In genomic region chr22:32474635-32475427, GRCh38 we compare ENCODE assay signal across 8 cellular contexts. TPM values are rescaled to one million over a fixed set of nuclear protein-coding genes. Genes with fewer than 3 reads are reported as not detected.
A peak's percentile ranks its signal among the peaks of the same experiment; 100 is the strongest.
DNase-seq lines count a peak whose midpoint lies in the region; ATAC-seq and TF ChIP-seq lines count a peak whose summit lies in the region.

Gene FBXO7 (plus strand): TSS chr22:32474811. CDS start chr22:32475003, 192 bp downstream.

- DNase-seq in GM10248 (ENCODE audit: extremely low spot score), result peak; percentile 91
- peak; percentile 92 for DNase-seq in HFFc6
- peak; percentile 89 for DNase-seq in NCI-H1092 (lab: John Stamatoyannopoulos, UW)
- peak; percentile 81 for DNase-seq in SKM-1 treated with dmso at 0.1 percent for 144 hours (lab: John Stamatoyannopoulos, UW; ENCODE audit: unreplicated experiment)
- peak; percentile 98 for DNase-seq in glutamatergic neuron
- DNase-seq in osteocyte (ENCODE audit: extremely low spot score, unreplicated experiment), result peak; percentile 98
- DNase-seq in thoracic aorta (ENCODE audit: low spot score), result peak; percentile 57

- ATAC-seq in thoracic aorta (ENCODE audit: insufficient number of reproducible peaks, low FRiP score, low read depth), result peak; percentile 82

- H3K27ac Mint-ChIP-seq in HFFc6, result peak within 1 kb of the TSS; percentile 89
- peak within 1 kb of the TSS; percentile 96 for H3K27ac Mint-ChIP-seq in activated naive CD8-positive, alpha-beta T cell
- peak within 1 kb of the TSS; percentile 87 for H3K27ac Mint-ChIP-seq in glutamatergic neuron (ENCODE audit: unreplicated experiment)
- H3K27ac Mint-ChIP-seq in osteocyte (ENCODE audit: unreplicated experiment), result peak within 1 kb of the TSS; percentile 93

- peaks cover 3% of the 10 kb centered on the region for H3K36me3 ChIP-seq in thoracic aorta

- CTCF ChIA-PET in GM10248 (lab: Yijun Ruan, JAX), result interaction anchor here (0.8 to 2.7 kb wide), 13 partner anchors 9 to 505 kb away, joined by 3 to 12 read pairs (median 3); partner anchors contain the start of gene RTCB

- POLR2A ChIA-PET in GM10248 (lab: Yijun Ruan, JAX), result no interaction called here

- H3K27me3 ChIP-seq in thoracic aorta (replicated peaks; ENCODE audit: insufficient read depth), result no peaks in the 10 kb centered on the region

- H3K4me1 ChIP-seq in thoracic aorta (ENCODE audit: control insufficient read depth in 1 of 2, low read depth in 2 of 2), result peaks cover 18 to 21% of the 10 kb centered on the region in 2 donors

- H3K27me3 Mint-ChIP-seq in HFFc6 (ENCODE audit: insufficient read depth) (no peaks in the 10 kb centered on the region), glutamatergic neuron (ENCODE audit: unreplicated experiment) (no peaks in the 10 kb centered on the region), osteocyte (ENCODE audit: unreplicated experiment) (no peaks in the 10 kb centered on the region)
- H3K27me3 Mint-ChIP-seq in activated naive CD8-positive, alpha-beta T cell, result no peaks in the 10 kb centered on the region

- no peaks in the 10 kb centered on the region for H3K9me3 ChIP-seq in thoracic aorta

- TF ChIP-seq CTCF in GM10248 (IDR thresholded peaks at IDR 0.05; ENCODE audit: control extremely low read depth, extremely low read depth, low read depth, missing control alignments) (peak; percentile 36), HFFc6 (IDR thresholded peaks at IDR 0.05) (peak; percentile 70), glutamatergic neuron (IDR thresholded peaks at IDR 0.05; ENCODE audit: partially characterized antibody, unreplicated experiment) (no peak), osteocyte (IDR thresholded peaks at IDR 0.05) (peak; percentile 66), thoracic aorta (IDR thresholded peaks at IDR 0.05) (peak; percentile 29)

- H3K36me3 Mint-ChIP-seq in HFFc6 (ENCODE audit: low read depth) (peaks cover 2% of the 10 kb centered on the region; the same call in 1 of the 2 replicates), glutamatergic neuron (ENCODE audit: unreplicated experiment) (no peaks in the 10 kb centered on the region), osteocyte (ENCODE audit: unreplicated experiment) (peaks cover 2% of the 10 kb centered on the region)
- peaks cover 2% of the 10 kb centered on the region for H3K36me3 Mint-ChIP-seq in activated naive CD8-positive, alpha-beta T cell

- peaks cover 44% of the 10 kb centered on the region for H3K4me1 Mint-ChIP-seq in HFFc6 (ENCODE audit: low read depth)
- peaks cover 29% of the 10 kb centered on the region for H3K4me1 Mint-ChIP-seq in activated naive CD8-positive, alpha-beta T cell (ENCODE audit: low read depth)
- peaks cover 6% of the 10 kb centered on the region for H3K4me1 Mint-ChIP-seq in glutamatergic neuron (ENCODE audit: low read depth, unreplicated experiment)
- peaks cover 14% of the 10 kb centered on the region for H3K4me1 Mint-ChIP-seq in osteocyte (ENCODE audit: unreplicated experiment)

- H3K4me3 ChIP-seq in thoracic aorta, result peak within 1 kb of the TSS; percentile 96

- peak within 1 kb of the TSS; percentile 99 for H3K27ac ChIP-seq in thoracic aorta

- H3K9me3 Mint-ChIP-seq in HFFc6, result no peaks in the 10 kb centered on the region
- no peaks in the 10 kb centered on the region for H3K9me3 Mint-ChIP-seq in activated naive CD8-positive, alpha-beta T cell (ENCODE audit: low read depth)
- H3K9me3 Mint-ChIP-seq in glutamatergic neuron (ENCODE audit: unreplicated experiment), result peaks cover 5% of the 10 kb centered on the region
- no peaks in the 10 kb centered on the region for H3K9me3 Mint-ChIP-seq in osteocyte (ENCODE audit: unreplicated experiment)

- peak within 1 kb of the TSS; percentile 92 for H3K4me3 Mint-ChIP-seq in HFFc6
- peak within 1 kb of the TSS; percentile 96 for H3K4me3 Mint-ChIP-seq in activated naive CD8-positive, alpha-beta T cell
- peak within 1 kb of the TSS; percentile 99 for H3K4me3 Mint-ChIP-seq in glutamatergic neuron (ENCODE audit: unreplicated experiment)
- peak within 1 kb of the TSS; percentile 92 for H3K4me3 Mint-ChIP-seq in osteocyte (ENCODE audit: unreplicated experiment)

RNA-seq across cellular contexts. Expression of gene FBXO7, which starts in this region (rescaled TPM):
- total RNA-seq in HFFc6 (2021; fragmentation: NEBNext Ultra II Directional; extraction: Animal tissue kit (Norgen Biotek cat#: 25700)), result 10 to 100 TPM; 61.6 to 81.7 (median 70.8) TPM
- total RNA-seq in glutamatergic neuron (ENCODE audit: unreplicated experiment) (78.3 TPM), osteocyte (84.7 and 86.9 TPM in 2 replicates), thoracic aorta (10 to 100 TPM; 75.7 to 81.3 TPM)

Comparison
In these comparisons a context has a peak if more than half of its experiments do, and no peak if none do; other contexts are left out.
1. Peak in every context shown above with its lines: DNase-seq, ATAC-seq, H3K4me3 ChIP-seq and H3K27ac ChIP-seq.